1 cellular context compared by ENCODE assay signal in the genomic region with DNA sequence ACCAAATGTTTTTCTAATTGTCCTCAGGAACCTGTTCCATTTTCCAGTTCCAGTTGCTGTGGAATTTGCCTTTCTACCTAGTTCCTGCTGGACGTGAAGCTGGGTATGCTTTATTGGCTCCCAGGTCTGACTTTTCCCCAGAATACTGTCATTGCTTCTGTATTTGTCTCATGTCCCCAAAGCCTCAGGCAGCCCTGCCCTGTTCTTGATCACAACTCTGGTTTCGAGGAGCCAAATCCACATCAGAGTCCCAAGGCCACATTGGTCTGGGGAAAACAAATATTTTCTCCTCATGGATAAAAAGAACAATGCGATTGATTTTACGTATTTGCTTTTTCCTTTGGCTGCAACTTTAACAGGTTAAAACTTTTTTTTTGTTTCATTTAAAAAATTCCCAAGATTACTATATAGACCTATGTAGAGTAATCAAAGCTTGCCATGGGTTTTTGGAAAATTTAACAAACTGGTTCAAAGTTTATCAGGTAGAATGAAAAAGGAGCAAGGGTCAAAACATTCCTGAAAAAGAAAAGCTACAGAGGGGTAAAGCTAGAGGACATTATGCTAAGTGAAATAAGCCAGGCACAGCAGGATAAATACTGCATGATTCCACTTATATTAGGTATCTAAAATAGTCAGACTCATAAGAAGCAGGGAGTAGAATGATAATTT.
TF ChIP-seq lines count a peak whose summit lies in the region.

No MANE protein-coding gene starts in this region.

TF ChIP-seq in HepG2, 621 proteins besides CTCF, POLR2A, EP300 and RAD21 (continued from another document):
- TF ChIP-seq, protein P1, sequence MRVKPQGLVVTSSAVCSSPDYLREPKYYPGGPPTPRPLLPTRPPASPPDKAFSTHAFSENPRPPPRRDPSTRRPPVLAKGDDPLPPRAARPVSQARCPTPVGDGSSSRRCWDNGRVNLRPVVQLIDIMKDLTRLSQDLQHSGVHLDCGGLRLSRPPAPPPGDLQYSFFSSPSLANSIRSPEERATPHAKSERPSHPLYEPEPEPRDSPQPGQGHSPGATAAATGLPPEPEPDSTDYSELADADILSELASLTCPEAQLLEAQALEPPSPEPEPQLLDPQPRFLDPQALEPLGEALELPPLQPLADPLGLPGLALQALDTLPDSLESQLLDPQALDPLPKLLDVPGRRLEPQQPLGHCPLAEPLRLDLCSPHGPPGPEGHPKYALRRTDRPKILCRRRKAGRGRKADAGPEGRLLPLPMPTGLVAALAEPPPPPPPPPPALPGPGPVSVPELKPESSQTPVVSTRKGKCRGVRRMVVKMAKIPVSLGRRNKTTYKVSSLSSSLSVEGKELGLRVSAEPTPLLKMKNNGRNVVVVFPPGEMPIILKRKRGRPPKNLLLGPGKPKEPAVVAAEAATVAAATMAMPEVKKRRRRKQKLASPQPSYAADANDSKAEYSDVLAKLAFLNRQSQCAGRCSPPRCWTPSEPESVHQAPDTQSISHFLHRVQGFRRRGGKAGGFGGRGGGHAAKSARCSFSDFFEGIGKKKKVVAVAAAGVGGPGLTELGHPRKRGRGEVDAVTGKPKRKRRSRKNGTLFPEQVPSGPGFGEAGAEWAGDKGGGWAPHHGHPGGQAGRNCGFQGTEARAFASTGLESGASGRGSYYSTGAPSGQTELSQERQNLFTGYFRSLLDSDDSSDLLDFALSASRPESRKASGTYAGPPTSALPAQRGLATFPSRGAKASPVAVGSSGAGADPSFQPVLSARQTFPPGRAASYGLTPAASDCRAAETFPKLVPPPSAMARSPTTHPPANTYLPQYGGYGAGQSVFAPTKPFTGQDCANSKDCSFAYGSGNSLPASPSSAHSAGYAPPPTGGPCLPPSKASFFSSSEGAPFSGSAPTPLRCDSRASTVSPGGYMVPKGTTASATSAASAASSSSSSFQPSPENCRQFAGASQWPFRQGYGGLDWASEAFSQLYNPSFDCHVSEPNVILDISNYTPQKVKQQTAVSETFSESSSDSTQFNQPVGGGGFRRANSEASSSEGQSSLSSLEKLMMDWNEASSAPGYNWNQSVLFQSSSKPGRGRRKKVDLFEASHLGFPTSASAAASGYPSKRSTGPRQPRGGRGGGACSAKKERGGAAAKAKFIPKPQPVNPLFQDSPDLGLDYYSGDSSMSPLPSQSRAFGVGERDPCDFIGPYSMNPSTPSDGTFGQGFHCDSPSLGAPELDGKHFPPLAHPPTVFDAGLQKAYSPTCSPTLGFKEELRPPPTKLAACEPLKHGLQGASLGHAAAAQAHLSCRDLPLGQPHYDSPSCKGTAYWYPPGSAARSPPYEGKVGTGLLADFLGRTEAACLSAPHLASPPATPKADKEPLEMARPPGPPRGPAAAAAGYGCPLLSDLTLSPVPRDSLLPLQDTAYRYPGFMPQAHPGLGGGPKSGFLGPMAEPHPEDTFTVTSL (CRISPR knock-in tag; IDR thresholded peaks at IDR 0.05; ENCODE audit: borderline replicate concordance) = peak; percentile 57; the same call in 1 of the 2 replicates
- TF ChIP-seq, protein P2, sequence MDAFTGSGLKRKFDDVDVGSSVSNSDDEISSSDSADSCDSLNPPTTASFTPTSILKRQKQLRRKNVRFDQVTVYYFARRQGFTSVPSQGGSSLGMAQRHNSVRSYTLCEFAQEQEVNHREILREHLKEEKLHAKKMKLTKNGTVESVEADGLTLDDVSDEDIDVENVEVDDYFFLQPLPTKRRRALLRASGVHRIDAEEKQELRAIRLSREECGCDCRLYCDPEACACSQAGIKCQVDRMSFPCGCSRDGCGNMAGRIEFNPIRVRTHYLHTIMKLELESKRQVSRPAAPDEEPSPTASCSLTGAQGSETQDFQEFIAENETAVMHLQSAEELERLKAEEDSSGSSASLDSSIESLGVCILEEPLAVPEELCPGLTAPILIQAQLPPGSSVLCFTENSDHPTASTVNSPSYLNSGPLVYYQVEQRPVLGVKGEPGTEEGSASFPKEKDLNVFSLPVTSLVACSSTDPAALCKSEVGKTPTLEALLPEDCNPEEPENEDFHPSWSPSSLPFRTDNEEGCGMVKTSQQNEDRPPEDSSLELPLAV (CRISPR knock-in tag; conservative IDR thresholded peaks at IDR 0.05; ENCODE audit: low read depth) = no peak
- no peak for TF ChIP-seq RFX1 (IDR thresholded peaks at IDR 0.05)
- TF ChIP-seq SOX13 (IDR thresholded peaks at IDR 0.05) = no peak
- TF ChIP-seq SOX13 (CRISPR knock-in tag; conservative IDR thresholded peaks at IDR 0.05 in 1 of 2, IDR thresholded peaks at IDR 0.05 in 1 of 2) = peak in 1 of 2 experiments; percentile 39; a peak in 1 of 4 replicates
- TF ChIP-seq, protein P3, sequence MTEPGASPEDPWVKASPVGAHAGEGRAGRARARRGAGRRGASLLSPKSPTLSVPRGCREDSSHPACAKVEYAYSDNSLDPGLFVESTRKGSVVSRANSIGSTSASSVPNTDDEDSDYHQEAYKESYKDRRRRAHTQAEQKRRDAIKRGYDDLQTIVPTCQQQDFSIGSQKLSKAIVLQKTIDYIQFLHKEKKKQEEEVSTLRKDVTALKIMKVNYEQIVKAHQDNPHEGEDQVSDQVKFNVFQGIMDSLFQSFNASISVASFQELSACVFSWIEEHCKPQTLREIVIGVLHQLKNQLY (CRISPR knock-in tag; IDR thresholded peaks at IDR 0.05) = no peak
- no peak for TF ChIP-seq ZNF562 (CRISPR knock-in tag; IDR thresholded peaks at IDR 0.05; ENCODE audit: borderline replicate concordance)
- TF ChIP-seq ZNF773 (CRISPR knock-in tag; IDR thresholded peaks at IDR 0.05; ENCODE audit: borderline replicate concordance) = no peak
- TF ChIP-seq SMAD3 (CRISPR knock-in tag; IDR thresholded peaks at IDR 0.05) = no peak
- no peak for TF ChIP-seq ZNF326 (CRISPR knock-in tag; IDR thresholded peaks at IDR 0.05; ENCODE audit: borderline replicate concordance)
- no peak for TF ChIP-seq ZNF143 (CRISPR knock-in tag; IDR thresholded peaks at IDR 0.05)
- TF ChIP-seq ZNF605 (CRISPR knock-in tag; IDR thresholded peaks at IDR 0.05) = no peak
- no peak for TF ChIP-seq RORA (CRISPR knock-in tag; IDR thresholded peaks at IDR 0.05)
- TF ChIP-seq, protein P4, sequence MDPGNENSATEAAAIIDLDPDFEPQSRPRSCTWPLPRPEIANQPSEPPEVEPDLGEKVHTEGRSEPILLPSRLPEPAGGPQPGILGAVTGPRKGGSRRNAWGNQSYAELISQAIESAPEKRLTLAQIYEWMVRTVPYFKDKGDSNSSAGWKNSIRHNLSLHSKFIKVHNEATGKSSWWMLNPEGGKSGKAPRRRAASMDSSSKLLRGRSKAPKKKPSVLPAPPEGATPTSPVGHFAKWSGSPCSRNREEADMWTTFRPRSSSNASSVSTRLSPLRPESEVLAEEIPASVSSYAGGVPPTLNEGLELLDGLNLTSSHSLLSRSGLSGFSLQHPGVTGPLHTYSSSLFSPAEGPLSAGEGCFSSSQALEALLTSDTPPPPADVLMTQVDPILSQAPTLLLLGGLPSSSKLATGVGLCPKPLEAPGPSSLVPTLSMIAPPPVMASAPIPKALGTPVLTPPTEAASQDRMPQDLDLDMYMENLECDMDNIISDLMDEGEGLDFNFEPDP (CRISPR knock-in tag; conservative IDR thresholded peaks at IDR 0.05) = no peak
- TF ChIP-seq ADNP (CRISPR knock-in tag; IDR thresholded peaks at IDR 0.05) = no peak
- TF ChIP-seq, protein P5, sequence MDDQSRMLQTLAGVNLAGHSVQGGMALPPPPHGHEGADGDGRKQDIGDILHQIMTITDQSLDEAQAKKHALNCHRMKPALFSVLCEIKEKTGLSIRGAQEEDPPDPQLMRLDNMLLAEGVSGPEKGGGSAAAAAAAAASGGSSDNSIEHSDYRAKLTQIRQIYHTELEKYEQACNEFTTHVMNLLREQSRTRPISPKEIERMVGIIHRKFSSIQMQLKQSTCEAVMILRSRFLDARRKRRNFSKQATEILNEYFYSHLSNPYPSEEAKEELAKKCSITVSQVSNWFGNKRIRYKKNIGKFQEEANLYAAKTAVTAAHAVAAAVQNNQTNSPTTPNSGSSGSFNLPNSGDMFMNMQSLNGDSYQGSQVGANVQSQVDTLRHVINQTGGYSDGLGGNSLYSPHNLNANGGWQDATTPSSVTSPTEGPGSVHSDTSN (CRISPR knock-in tag; IDR thresholded peaks at IDR 0.05; ENCODE audit: borderline replicate concordance) = no peak
- TF ChIP-seq HNRNPK (IDR thresholded peaks at IDR 0.05; ENCODE audit: low read depth, low read length, poor library complexity, severe bottlenecking) = no peak
- TF ChIP-seq KLF11 (CRISPR knock-in tag; IDR thresholded peaks at IDR 0.05) = no peak
- TF ChIP-seq CBFB (CRISPR knock-in tag; IDR thresholded peaks at IDR 0.05) = no peak
